ENCODE assay signal across 8 cellular contexts in genomic region chr20:48788486-48789072, GRCh38. TPM values are rescaled to one million over a fixed set of nuclear protein-coding genes. Genes with fewer than 3 reads are reported as not detected.
DNase-seq lines count a peak whose midpoint lies in the region; ATAC-seq, FAIRE-seq and TF ChIP-seq lines count a peak whose summit lies in the region.

No MANE protein-coding gene starts in this region.

- DNase-seq in OCI-LY7 (ENCODE audit: low spot score) (peak; percentile 85), posterior vena cava (ENCODE audit: low spot score) (peak; percentile 42), heart left ventricle (no peak), SHP77 treated with DMSO at 0.1 percent for 48 hours (lab: John Stamatoyannopoulos, UW) (no peak), small intestine (no peak)
- no peak for DNase-seq in central memory CD4-positive, alpha-beta T cell

- H3K36me3 ChIP-seq in OCI-LY7 (ENCODE audit: insufficient read depth, low read length), result no peaks in the 10 kb centered on the region
- H3K36me3 ChIP-seq in heart left ventricle, result no peaks in the 10 kb centered on the region
- no peaks in the 10 kb centered on the region for H3K36me3 ChIP-seq in small intestine (ENCODE audit: control insufficient read depth in 2 of 2, insufficient read depth in 2 of 2, low read length in 2 of 2)

- WGBS in heart left ventricle, 4 donors, result 88 to 96% (median 90%) methylated on average over 9 of the region's 9 CpGs
- 77 to 90% (median 78%) methylated on average over 9 of the region's 9 CpGs for WGBS in small intestine, 3 donors

- H3K27me3 ChIP-seq in heart left ventricle (no peaks in the 10 kb centered on the region), small intestine (ENCODE audit: control insufficient read depth in 2 of 2, insufficient read depth in 2 of 2, low read length in 2 of 2) (no peaks in the 10 kb centered on the region)

- no peaks in the 10 kb centered on the region for H3K9me3 ChIP-seq in OCI-LY7 (ENCODE audit: low read length)
- H3K9me3 ChIP-seq in heart left ventricle, result no peaks in the 10 kb centered on the region
- H3K9me3 ChIP-seq in small intestine (ENCODE audit: control insufficient read depth, low read depth), result no peaks in the 10 kb centered on the region

- H3K9me2 ChIP-seq in OCI-LY7 (ENCODE audit: insufficient read depth, low read length), result no peaks in the 10 kb centered on the region

- POLR2A ChIA-PET in OCI-LY7 (lab: Charles Lee), result interaction anchor here (0.7 to 1.8 kb wide), 9 partner anchors 11 to 50 kb away, joined by 3 to 11 read pairs (median 4); no protein-coding TSS in a partner anchor

- peaks cover 61% of the 10 kb centered on the region for H3K4me1 ChIP-seq in OCI-LY7 (ENCODE audit: insufficient read depth, low read length, poor library complexity, severe bottlenecking)
- H3K4me1 ChIP-seq in heart left ventricle, result peaks cover 0 to 86% (median 15%) of the 10 kb centered on the region in 12 donors
- no peaks in the 10 kb centered on the region for H3K4me1 ChIP-seq in small intestine (ENCODE audit: control insufficient read depth in 2 of 2, insufficient read depth in 1 of 2, low read depth in 1 of 2, low read length in 1 of 2)

- TF ChIP-seq POLR2A in heart left ventricle (IDR thresholded peaks at IDR 0.05), result no peak

- peak overlapping the region; percentile 16 for H3K4me3 ChIP-seq in OCI-LY7 (ENCODE audit: low read depth, low read length, poor library complexity, severe bottlenecking)
- H3K4me3 ChIP-seq in heart left ventricle, result no peak overlapping the region
- H3K4me3 ChIP-seq in small intestine (ENCODE audit: low read depth in 1 of 2, low read length in 2 of 2), result no peak overlapping the region

- CTCF ChIA-PET in OCI-LY7 (lab: Charles Lee; ENCODE audit: unreplicated experiment), result no interaction called here

- peak overlapping the region; percentile 45 for H3K4me2 ChIP-seq in OCI-LY7 (ENCODE audit: low read length)

- H3K27ac ChIP-seq in OCI-LY7 (ENCODE audit: low read depth, low read length, poor library complexity, severe bottlenecking), result peak overlapping the region; percentile 81
- peak overlapping the region in 1 of 12 donors; percentile 82 for H3K27ac ChIP-seq in heart left ventricle
- H3K27ac ChIP-seq in small intestine (ENCODE audit: low read depth in 1 of 2, low read length in 1 of 2), result peak overlapping the region in 1 of 2 donors; percentile 1

- intact Hi-C loops in OCI-LY7 (cut with micrococcal nuclease; ENCODE audit: unreplicated experiment), result no loop called here
- intact Hi-C loops in posterior vena cava (cut with DNase I), result no loop called here
- intact Hi-C loops in heart left ventricle (cut with DNase I), result loop anchor here in 1 of 10 donors (5.0 kb wide), 1 partner anchor 76 kb away; no protein-coding TSS in a partner anchor

- H4K20me1 ChIP-seq in OCI-LY7 (ENCODE audit: insufficient read depth, low read length), result no peaks in the 10 kb centered on the region

- BruUV-seq in OCI-LY7 (replicated peaks; lab: Mats Ljungman, UMichigan), result no TSS peak

- ATAC-seq in GM18909 (IDR thresholded peaks at IDR 0.05; ENCODE audit: poor library complexity, unreplicated experiment) (peak; percentile 52), HG02763 (IDR thresholded peaks at IDR 0.05; ENCODE audit: unreplicated experiment) (peak; percentile 57), heart left ventricle (no peak)

- no peak for FAIRE-seq in small intestine (lab: Jason Lieb, UNC)

- H2AFZ ChIP-seq in OCI-LY7 (ENCODE audit: low read length), result no peak overlapping the region; the same call in 1 of the 2 replicates

- TF ChIP-seq CTCF in OCI-LY7 (conservative IDR thresholded peaks at IDR 0.05; ENCODE audit: low read length) (no peak), heart left ventricle (IDR thresholded peaks at IDR 0.05) (no peak)

- H3K79me2 ChIP-seq in OCI-LY7 (ENCODE audit: insufficient read depth, low read depth, low read length), result no peaks in the 10 kb centered on the region; the same call in 1 of the 2 replicates

RNA-seq across cellular contexts. Expression of gene PREX1, which starts 39.2 kb away (rescaled TPM):
- total RNA-seq in OCI-LY7 (2014; rRNA removed; shearing (Covaris generic)), result 20.2 and 25.3 TPM in 2 replicates
- total RNA-seq in OCI-LY7 (2022) (20.7 and 24.7 TPM in 2 replicates), posterior vena cava (10 to 100 TPM; 16.9 to 22.0 TPM), heart left ventricle (10 to 100 TPM in 6 of 9 donors, 1 to 10 TPM in 3; 7.9 to 41.5 (median 13.8) TPM)
- polyA plus RNA-seq in heart left ventricle (10 to 100 TPM in 1 of 2 donors, 1 to 10 TPM in 1; 7.2 to 11.2 TPM), small intestine (1 to 10 TPM; 1.8 to 8.3 (median 7.6) TPM)

Comparison
In these comparisons a context has a peak if more than half of its experiments do, and no peak if none do; other contexts are left out.
1. ATAC-seq: peak in GM18909 (single experiment) and HG02763 (single experiment); none in heart left ventricle (0 of 4).
2. DNase-seq: peak in OCI-LY7 (single experiment) and posterior vena cava (single experiment); none in central memory CD4-positive, alpha-beta T cell (single experiment), heart left ventricle (0 of 5), SHP77 treated with DMSO at 0.1 percent for 48 hours (single experiment) and small intestine (single experiment).